Comparison of ENCODE assay signal across 8 cellular contexts in the genomic region with DNA sequence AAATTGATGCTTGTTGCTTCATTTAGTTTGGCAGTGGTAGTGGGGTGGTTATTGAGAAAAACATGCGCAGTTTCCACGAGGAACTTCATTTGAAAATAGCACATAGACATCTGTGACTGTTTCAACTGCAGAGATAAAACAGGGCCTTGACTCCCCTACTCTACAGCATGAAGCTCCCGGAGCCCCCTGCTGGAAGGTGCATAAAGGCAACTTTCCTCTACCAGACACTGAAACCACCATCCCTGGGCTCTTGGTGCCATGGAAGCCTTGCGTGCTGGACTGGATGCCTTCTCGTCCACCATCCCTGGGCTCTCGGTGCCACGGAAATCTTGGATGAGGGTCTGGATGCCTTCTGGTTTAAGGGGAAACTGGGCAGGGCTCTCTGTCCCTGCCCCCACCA.
A peak's percentile ranks its signal among the peaks of the same experiment; 100 is the strongest.
DNase-seq lines count a peak whose midpoint lies in the region; ATAC-seq and TF ChIP-seq lines count a peak whose summit lies in the region.

No MANE protein-coding gene starts in this region.

- H3K27ac ChIP-seq in heart left ventricle = no peak overlapping the region
- H3K27ac ChIP-seq in right lobe of liver = no peak overlapping the region

- H3K36me3 ChIP-seq in heart left ventricle = no peaks in the 10 kb centered on the region
- no peaks in the 10 kb centered on the region for H3K36me3 ChIP-seq in right lobe of liver

- in situ Hi-C loops in astrocyte of the cerebellum (cut with HindIII; ENCODE audit: low sequenced_read_pairs) = no loop called here
- in situ Hi-C loops in GM13976 (cut with MboI; ENCODE audit: low sequenced_read_pairs, unreplicated experiment) = no loop called here

- H3K9me3 ChIP-seq in heart left ventricle (peaks cover 0 to 8% (median 0%) of the 10 kb centered on the region in 12 donors), right lobe of liver (no peaks in the 10 kb centered on the region)

- WGBS in heart left ventricle, 4 donors = 81 to 88% (median 85%) methylated on average over 7 of the region's 7 CpGs
- 43% methylated on average over 3 of the region's 7 CpGs for WGBS in right lobe of liver (ENCODE audit: insufficient coverage, low coverage, low lambda C conversion rate, missing lambda C conversion rate)

- no peaks in the 10 kb centered on the region for H3K27me3 ChIP-seq in heart left ventricle
- H3K27me3 ChIP-seq in right lobe of liver = no peaks in the 10 kb centered on the region

- DNase-seq in heart left ventricle = peak in 1 of 5 donors; percentile 43
- DNase-seq in Right ventricle myocardium inferior (ENCODE audit: missing footprints) = no peak
- DNase-seq in RPMI8226 = peak; percentile 30
- no peak for DNase-seq in astrocyte of the cerebellum (ENCODE audit: low read depth)
- peak in 2 of 3 donors; percentile 52 to 60 for DNase-seq in right lobe of liver
- no peak for DNase-seq in GM13976 (ENCODE audit: low spot score)
- DNase-seq in dedifferentiated amniotic fluid mesenchymal stem cell (ENCODE audit: extremely low spot score) = no peak
- DNase-seq in ureter (ENCODE audit: low spot score) = no peak

- peak in 1 of 4 donors; percentile 60 for ATAC-seq in heart left ventricle
- no peak for ATAC-seq in Right ventricle myocardium inferior
- peak; percentile 53 to 86 (median 72) for ATAC-seq in right lobe of liver

- TF ChIP-seq CTCF in heart left ventricle (IDR thresholded peaks at IDR 0.05) = peak in 9 of 12 donors; percentile 25 to 51 (median 35)
- peak; percentile 51 for TF ChIP-seq CTCF in astrocyte of the cerebellum (IDR thresholded peaks at IDR 0.05; ENCODE audit: low read depth, low read length, missing control alignments)
- TF ChIP-seq CTCF in right lobe of liver (IDR thresholded peaks at IDR 0.05) = peak; percentile 24 to 71 (median 47)
- TF ChIP-seq CTCF in GM13976 (IDR thresholded peaks at IDR 0.05; ENCODE audit: borderline replicate concordance, control extremely low read depth, extremely low read depth, insufficient read depth, missing control alignments) = no peak

- H3K4me1 ChIP-seq in heart left ventricle = peaks cover 0 to 7% (median 0%) of the 10 kb centered on the region in 12 donors
- no peaks in the 10 kb centered on the region for H3K4me1 ChIP-seq in right lobe of liver

- intact Hi-C loops in heart left ventricle (cut with DNase I) (loop anchor here in 5 of 10 donors (2.0 to 10.0 kb wide), 4 partner anchors 108 to 122 kb away; no protein-coding TSS in a partner anchor), Right ventricle myocardium inferior (cut with DNase I) (loop anchor here (5.0 to 10.0 kb wide), 4 partner anchors 108 to 630 kb away; no protein-coding TSS in a partner anchor), right lobe of liver (cut with DNase I) (loop anchor here in 1 of 2 donors (10.0 kb wide), 1 partner anchor 122 kb away; no protein-coding TSS in a partner anchor)

- no peak for TF ChIP-seq POLR2A in heart left ventricle (IDR thresholded peaks at IDR 0.05)
- TF ChIP-seq POLR2A in right lobe of liver (IDR thresholded peaks at IDR 0.05) = no peak

- H3K4me3 ChIP-seq in heart left ventricle = no peak overlapping the region
- no peak overlapping the region for H3K4me3 ChIP-seq in astrocyte of the cerebellum (ENCODE audit: low read depth, low read length)
- no peak overlapping the region for H3K4me3 ChIP-seq in right lobe of liver

Comparison
In these comparisons a context has a peak if more than half of its experiments do, and no peak if none do; other contexts are left out.
1. DNase-seq: peak in RPMI8226 (single experiment) and right lobe of liver (2 of 3); none in Right ventricle myocardium inferior (single experiment), astrocyte of the cerebellum (single experiment), GM13976 (single experiment), dedifferentiated amniotic fluid mesenchymal stem cell (single experiment) and ureter (single experiment).